17 cellular contexts compared by ENCODE assay signal in the genomic region with DNA sequence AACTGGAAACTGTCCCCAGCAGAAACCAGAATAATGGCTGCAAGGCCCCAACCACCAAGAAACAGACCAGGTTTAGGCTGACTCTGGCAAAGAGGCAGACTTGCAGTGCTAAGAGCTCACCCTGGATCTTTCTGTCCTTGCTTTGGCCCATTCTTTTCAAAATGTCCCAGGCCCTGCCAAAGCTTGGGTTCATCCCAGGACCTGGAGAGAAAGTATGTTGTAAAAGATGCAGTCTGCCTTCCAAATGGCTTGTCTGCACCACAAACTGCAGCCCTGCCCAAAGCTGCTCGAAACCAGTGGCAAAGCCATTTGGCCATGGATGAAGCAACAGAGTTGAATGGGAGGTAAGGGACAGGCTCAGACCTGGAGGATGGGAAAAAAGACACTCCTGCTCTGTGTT. TPM values are rescaled to one million over a fixed set of nuclear protein-coding genes. Genes with fewer than 3 reads are reported as not detected.
DNase-seq lines count a peak whose midpoint lies in the region; ATAC-seq and TF ChIP-seq lines count a peak whose summit lies in the region.
"Had no signal": no experiment of that assay in that cellular context is flagged by ENCODE, and none has a peak within 500 bp of the region (broad histone marks: within the 10 kb centered on the region; RNA-seq: fewer than 3 reads in every experiment).

No MANE protein-coding gene starts in this region.

- TF ChIP-seq CTCF in AG10803 (conservative IDR thresholded peaks at IDR 0.05; ENCODE audit: low read length) (no peak), osteoblast (IDR thresholded peaks at IDR 0.05; ENCODE audit: extremely low read depth, low read depth, low read length) (no peak), right lobe of liver (IDR thresholded peaks at IDR 0.05) (no peak)

- H3K9me3 ChIP-seq in adipocyte (ENCODE audit: control insufficient read depth, low read length) (no peaks in the 10 kb centered on the region), osteoblast (ENCODE audit: low read depth, low read length) (no peaks in the 10 kb centered on the region), right lobe of liver (no peaks in the 10 kb centered on the region)
- H3K9me3 ChIP-seq: BE2C had no signal

- H3K4me1 ChIP-seq in adipocyte (ENCODE audit: control insufficient read depth, insufficient read depth, low read length) (peaks cover 29% of the 10 kb centered on the region), osteoblast (ENCODE audit: insufficient read depth, low read length) (peaks cover 8% of the 10 kb centered on the region), right lobe of liver (no peaks in the 10 kb centered on the region)
- H3K4me1 ChIP-seq: BE2C had no signal

- no peak overlapping the region for H3K27ac ChIP-seq in osteoblast (ENCODE audit: low read depth, low read length)
- no peak overlapping the region for H3K27ac ChIP-seq in right lobe of liver
- H3K27ac ChIP-seq: C4-2B had no signal

- TF ChIP-seq POLR2A in right lobe of liver (IDR thresholded peaks at IDR 0.05), result no peak

- WGBS in right lobe of liver (ENCODE audit: insufficient coverage, low coverage, low lambda C conversion rate, missing lambda C conversion rate), result 86% methylated on average over 1 of the region's 1 CpG

- no peaks in the 10 kb centered on the region for H4K20me1 ChIP-seq in osteoblast (ENCODE audit: insufficient read depth, low read length)

- no peak for ATAC-seq in right lobe of liver
- ATAC-seq: GM12878, GM23338 had no signal

- intact Hi-C loops in right lobe of liver (cut with DNase I), result no loop called here

- H3K4me3 ChIP-seq in AG10803 (ENCODE audit: low read length) (no peak overlapping the region), adipocyte (ENCODE audit: low read length) (no peak overlapping the region), osteoblast (ENCODE audit: insufficient read depth, low read length) (no peak overlapping the region), right lobe of liver (no peak overlapping the region)
- H3K4me3 ChIP-seq: GM12878, GM23338 had no signal

- peak; percentile 62 for DNase-seq in AG10803 (ENCODE audit: low read depth)
- DNase-seq in adipocyte (ENCODE audit: low read depth), result no peak
- DNase-seq in fibroblast of peridontal ligament (ENCODE audit: extremely low read depth), result peak; percentile 3
- DNase-seq in osteoblast (ENCODE audit: insufficient read length, low spot score, missing footprints), result peak; percentile 36
- no peak for DNase-seq in Kasumi-1 (lab: John Stamatoyannopoulos, UW)
- DNase-seq in superior temporal gyrus (ENCODE audit: extremely low spot score), result no peak
- no peak for DNase-seq in right lobe of liver
- DNase-seq in activated naive CD4-positive, alpha-beta T cell treated with anti-CD3 and anti-CD28 coated beads, Interleukin-2, amount 50 U/mL, for 16 hours, result no peak
- DNase-seq: ACHN; BE2C; CD4-positive, alpha-beta memory T cell; DMS79; H9 had no signal

- H3K9ac ChIP-seq in adipocyte (ENCODE audit: low read length), result peak overlapping the region; percentile 23

- H3K4me2 ChIP-seq in osteoblast (ENCODE audit: insufficient read depth, low read length), result no peak overlapping the region
- H3K4me2 ChIP-seq: GM23338 had no signal

- H3K36me3 ChIP-seq in adipocyte (ENCODE audit: control insufficient read depth, insufficient read depth, low read length, severe bottlenecking) (no peaks in the 10 kb centered on the region), osteoblast (ENCODE audit: insufficient read depth, low read length) (no peaks in the 10 kb centered on the region), right lobe of liver (no peaks in the 10 kb centered on the region)
- H3K36me3 ChIP-seq: BE2C had no signal

- H3K79me2 ChIP-seq in osteoblast (ENCODE audit: insufficient read depth, low read length), result no peaks in the 10 kb centered on the region

- H3K27me3 ChIP-seq in adipocyte (replicated peaks; ENCODE audit: control insufficient read depth, insufficient read depth, low read length) (no peaks in the 10 kb centered on the region), osteoblast (ENCODE audit: insufficient read depth, low read length) (no peaks in the 10 kb centered on the region), right lobe of liver (no peaks in the 10 kb centered on the region)
- H3K27me3 ChIP-seq: BE2C had no signal

- no peak overlapping the region for H2AFZ ChIP-seq in osteoblast (ENCODE audit: low read length)
- H2AFZ ChIP-seq: GM23338 had no signal

RNA-seq across cellular contexts. Expression of gene LNX1, which starts 38.0 kb away (rescaled TPM):
- 6.2 and 9.8 TPM in 2 replicates for total RNA-seq in osteoblast
- 1 to 10 TPM; 1.3 to 6.0 (median 3.9) TPM for total RNA-seq in right lobe of liver
- total RNA-seq: CD4-positive, alpha-beta memory T cell; G401 had no signal

Comparison
In these comparisons a context has a peak if more than half of its experiments do, and no peak if none do; other contexts are left out.
1. DNase-seq: peak in AG10803 (single experiment), fibroblast of peridontal ligament (single experiment) and osteoblast (single experiment); none in adipocyte (single experiment), Kasumi-1 (0 of 2), superior temporal gyrus (single experiment), right lobe of liver (0 of 3) and activated naive CD4-positive, alpha-beta T cell treated with anti-CD3 and anti-CD28 coated beads, Interleukin-2, amount 50 U/mL, for 16 hours (single experiment).